ENCODE assay signal across 10 cellular contexts in genomic region chr20:48283470-48284110, GRCh38.
DNase-seq lines count a peak whose midpoint lies in the region; ATAC-seq and TF ChIP-seq lines count a peak whose summit lies in the region.
"Had no signal": no experiment of that assay in that cellular context is flagged by ENCODE, and none has a peak within 500 bp of the region (broad histone marks: within the 10 kb centered on the region; RNA-seq: fewer than 3 reads in every experiment).

No MANE protein-coding gene starts in this region.

- no peak for TF ChIP-seq EP300 in ovary (IDR thresholded peaks at IDR 0.05)

- no peaks in the 10 kb centered on the region for H3K9me3 ChIP-seq in ovary
- no peaks in the 10 kb centered on the region for H3K9me3 ChIP-seq in CD8-positive, alpha-beta memory T cell (ENCODE audit: low read length)

- POLR2A ChIA-PET in CD8-positive, alpha-beta memory T cell (lab: Charles Lee), result no interaction called here

- peak; percentile 94 for DNase-seq in EL
- DNase-seq in SK-MEL-5 (ENCODE audit: low read depth, low spot score), result peak; percentile 60
- DNase-seq in foreskin fibroblast, result peak; percentile 93 to 97
- DNase-seq in ovary, result peak in 4 of 5 donors; percentile 41 to 56 (median 50)
- DNase-seq in progenitor cell of endocrine pancreas (ENCODE audit: low spot score, unreplicated experiment), result no peak
- DNase-seq in CD8-positive, alpha-beta memory T cell, result no peak

- peaks cover 36% of the 10 kb centered on the region for H3K4me1 Mint-ChIP-seq in progenitor cell of endocrine pancreas (ENCODE audit: low read depth)
- no peaks in the 10 kb centered on the region for H3K4me1 Mint-ChIP-seq in CD8-positive, alpha-beta memory T cell

- CTCF ChIA-PET in CD8-positive, alpha-beta memory T cell (lab: Charles Lee), result no interaction called here

- no peak overlapping the region for H3K4me3 Mint-ChIP-seq in progenitor cell of endocrine pancreas (ENCODE audit: low read depth)
- H3K4me3 Mint-ChIP-seq in CD8-positive, alpha-beta memory T cell, result no peak overlapping the region

- peaks cover 4% of the 10 kb centered on the region for H3K9me3 Mint-ChIP-seq in progenitor cell of endocrine pancreas (ENCODE audit: low read depth)
- H3K9me3 Mint-ChIP-seq in CD8-positive, alpha-beta memory T cell, result peaks cover 0 to 3% (median 0%) of the 10 kb centered on the region in 5 donors

- no peak overlapping the region for H3K27ac Mint-ChIP-seq in progenitor cell of endocrine pancreas
- no peak overlapping the region for H3K27ac Mint-ChIP-seq in CD8-positive, alpha-beta memory T cell

- intact Hi-C loops in ovary (cut with DNase I), result no loop called here

- no peak overlapping the region for H3K4me3 ChIP-seq in foreskin fibroblast (ENCODE audit: low read depth in 1 of 2, low read length in 2 of 2)
- no peak overlapping the region for H3K4me3 ChIP-seq in ovary
- no peak overlapping the region for H3K4me3 ChIP-seq in CD8-positive, alpha-beta memory T cell (ENCODE audit: low read length)
- H3K4me3 ChIP-seq: GM12878 had no signal

- no peak for TF ChIP-seq POLR2A in ovary (IDR thresholded peaks at IDR 0.05)

- ATAC-seq in HG03439 (IDR thresholded peaks at IDR 0.05; ENCODE audit: unreplicated experiment), result no peak
- no peak for ATAC-seq in HG02678 (IDR thresholded peaks at IDR 0.05; ENCODE audit: unreplicated experiment)
- ATAC-seq: GM12878 had no signal

- in situ Hi-C loops in SK-MEL-5 (cut with HindIII; ENCODE audit: low pct_unique_long_range_greater_than_20kb, low sequenced_read_pairs), result no loop called here

- H3K4me1 ChIP-seq in ovary (ENCODE audit: insufficient read depth), result peaks cover 6% of the 10 kb centered on the region
- no peaks in the 10 kb centered on the region for H3K4me1 ChIP-seq in CD8-positive, alpha-beta memory T cell (ENCODE audit: insufficient read depth, low read length)

- no peaks in the 10 kb centered on the region for H3K36me3 Mint-ChIP-seq in progenitor cell of endocrine pancreas (ENCODE audit: insufficient read depth)
- H3K36me3 Mint-ChIP-seq in CD8-positive, alpha-beta memory T cell, result no peaks in the 10 kb centered on the region

- TF ChIP-seq CTCF in foreskin fibroblast (IDR thresholded peaks at IDR 0.05; ENCODE audit: low read depth, low read length) (no peak), ovary (IDR thresholded peaks at IDR 0.05) (no peak), progenitor cell of endocrine pancreas (IDR thresholded peaks at IDR 0.05; ENCODE audit: unreplicated experiment) (no peak)

- H3K27ac ChIP-seq in ovary, result no peak overlapping the region
- H3K27ac ChIP-seq in CD8-positive, alpha-beta memory T cell (ENCODE audit: low read depth, low read length), result no peak overlapping the region
- H3K27ac ChIP-seq: HL-60 had no signal

- no peaks in the 10 kb centered on the region for H3K36me3 ChIP-seq in ovary
- no peaks in the 10 kb centered on the region for H3K36me3 ChIP-seq in CD8-positive, alpha-beta memory T cell (ENCODE audit: insufficient read depth, low read length)

- H3K27me3 ChIP-seq in ovary, result no peaks in the 10 kb centered on the region
- H3K27me3 ChIP-seq in CD8-positive, alpha-beta memory T cell (ENCODE audit: insufficient read depth, low read length, poor library complexity, severe bottlenecking), result no peaks in the 10 kb centered on the region

- no peaks in the 10 kb centered on the region for H3K27me3 Mint-ChIP-seq in progenitor cell of endocrine pancreas
- peaks cover 15 to 44% of the 10 kb centered on the region in 2 donors for H3K27me3 Mint-ChIP-seq in CD8-positive, alpha-beta memory T cell

- WGBS in ovary, 3 donors, result 70 to 81% (median 75%) methylated on average over 13 of the region's 13 CpGs

Comparison
In these comparisons a context has a peak if more than half of its experiments do, and no peak if none do; other contexts are left out.
1. DNase-seq: peak in EL (single experiment), SK-MEL-5 (single experiment), foreskin fibroblast (2 of 2) and ovary (4 of 5); none in progenitor cell of endocrine pancreas (single experiment) and CD8-positive, alpha-beta memory T cell (0 of 5).